Comparison of ENCODE assay signal across 7 cellular contexts in the genomic region with DNA sequence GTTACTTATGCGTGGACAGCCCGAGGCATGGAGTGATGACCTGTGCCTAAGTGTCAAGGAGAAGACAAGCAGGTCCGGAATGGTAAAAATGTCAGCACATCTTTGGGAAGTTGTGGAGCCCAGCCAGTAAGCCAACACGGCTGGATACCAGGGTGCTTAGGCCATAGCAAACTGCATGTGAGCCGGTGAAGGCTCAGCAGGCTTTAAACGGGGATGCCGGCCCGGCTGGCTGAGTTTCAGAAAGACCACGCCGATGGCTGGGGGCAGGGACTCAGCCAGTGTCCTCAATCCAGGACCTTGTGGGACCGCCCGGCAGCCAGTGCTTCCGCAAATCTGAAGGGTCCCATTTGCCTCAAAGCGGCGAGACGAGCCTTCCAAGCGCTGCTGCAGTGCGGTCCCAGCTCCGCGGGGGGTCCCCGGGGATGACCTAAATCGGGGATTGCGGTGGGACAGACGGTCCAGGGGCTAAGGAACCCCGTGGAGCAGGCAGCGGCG. TPM values are rescaled to one million over a fixed set of nuclear protein-coding genes. Genes with fewer than 3 reads are reported as not detected.
DNase-seq lines count a peak whose midpoint lies in the region; ATAC-seq, FAIRE-seq and TF ChIP-seq lines count a peak whose summit lies in the region.

No MANE protein-coding gene starts in this region.

- H3K9me3 ChIP-seq in HUES48 (ENCODE audit: control insufficient read depth, insufficient read depth, low read length) = no peaks in the 10 kb centered on the region
- no peaks in the 10 kb centered on the region for H3K9me3 ChIP-seq in body of pancreas
- H3K9me3 ChIP-seq in kidney (ENCODE audit: control insufficient read depth in 1 of 2, low read length in 2 of 2) = no peaks in the 10 kb centered on the region
- peaks cover 0 to 7% (median 3%) of the 10 kb centered on the region in 5 donors for H3K9me3 ChIP-seq in subcutaneous abdominal adipose tissue (ENCODE audit: control insufficient read depth in 5 of 5, low read length in 5 of 5)

- ATAC-seq in body of pancreas = no peak

- peak in 2 of 4 donors; percentile 18 to 25 for DNase-seq in body of pancreas
- DNase-seq in kidney = no peak
- no peak for DNase-seq in NCI-H526 treated with DMSO at 0.1 percent for 48 hours (lab: John Stamatoyannopoulos, UW)
- DNase-seq in activated CD4-positive, alpha-beta T cell treated with anti-CD3 and anti-CD28 coated beads, Interleukin-2, amount 50 U/mL, for 1 hour = no peak
- no peak for DNase-seq in Ammon's horn (ENCODE audit: low spot score)

- WGBS in body of pancreas, 2 donors = 35 to 41% methylated on average over 14 to 27 of the region's 27 CpGs

- H3K4me3 ChIP-seq in HUES48 (ENCODE audit: low read depth, low read length) (peak overlapping the region; percentile 83), body of pancreas (no peak overlapping the region), kidney (ENCODE audit: low read length in 2 of 2) (peak overlapping the region; percentile 73 to 80), subcutaneous abdominal adipose tissue (ENCODE audit: low read depth in 1 of 5, low read length in 5 of 5) (peak overlapping the region; percentile 63 to 82 (median 71))

- peaks cover 21% of the 10 kb centered on the region for H3K4me1 ChIP-seq in HUES48 (ENCODE audit: control insufficient read depth, insufficient read depth, low read length)
- peaks cover 26% of the 10 kb centered on the region for H3K4me1 ChIP-seq in body of pancreas
- peaks cover 17 to 23% of the 10 kb centered on the region in 2 donors for H3K4me1 ChIP-seq in kidney (ENCODE audit: control insufficient read depth in 1 of 2, insufficient read depth in 1 of 2, low read depth in 1 of 2, low read length in 2 of 2)
- H3K4me1 ChIP-seq in subcutaneous abdominal adipose tissue (ENCODE audit: control insufficient read depth in 5 of 5, insufficient read depth in 5 of 5, low read length in 5 of 5) = peaks cover 2 to 32% (median 29%) of the 10 kb centered on the region in 5 donors

- peak overlapping the region; percentile 40; the same call in 1 of the 2 replicates for H3K9ac ChIP-seq in HUES48 (ENCODE audit: low read depth, low read length)
- H3K9ac ChIP-seq in kidney (ENCODE audit: low read length in 2 of 2) = peak overlapping the region; percentile 65 to 84
- peak overlapping the region; percentile 19 to 83 (median 56) for H3K9ac ChIP-seq in subcutaneous abdominal adipose tissue (ENCODE audit: low read length in 5 of 5)

- intact Hi-C loops in body of pancreas (cut with DNase I) (no loop called here), kidney (cut with DNase I) (no loop called here)

- TF ChIP-seq POLR2A in body of pancreas (IDR thresholded peaks at IDR 0.05) = no peak

- H3K27ac ChIP-seq in HUES48 (ENCODE audit: low read depth, low read length) = no peak overlapping the region
- H3K27ac ChIP-seq in body of pancreas = peak overlapping the region; percentile 57 to 85 (median 82)
- H3K27ac ChIP-seq in kidney (ENCODE audit: low read depth in 2 of 2, low read length in 2 of 2) = peak overlapping the region; percentile 65 to 67
- no peak overlapping the region for H3K27ac ChIP-seq in subcutaneous abdominal adipose tissue (ENCODE audit: low read depth, low read length)

- TF ChIP-seq CTCF in body of pancreas (IDR thresholded peaks at IDR 0.05) (no peak), kidney (IDR thresholded peaks at IDR 0.05; ENCODE audit: borderline replicate concordance, extremely low read depth, insufficient read depth) (no peak)

- FAIRE-seq in kidney (lab: Jason Lieb, UNC) = no peak

- H3K27me3 ChIP-seq in HUES48 (ENCODE audit: control insufficient read depth, insufficient read depth, low read length) (peaks cover 9% of the 10 kb centered on the region), body of pancreas (no peaks in the 10 kb centered on the region), subcutaneous abdominal adipose tissue (ENCODE audit: control insufficient read depth in 5 of 5, insufficient read depth in 4 of 5, low read length in 5 of 5) (no peaks in the 10 kb centered on the region)

- H3K36me3 ChIP-seq in HUES48 (ENCODE audit: control insufficient read depth, insufficient read depth, low read length) (no peaks in the 10 kb centered on the region), body of pancreas (replicated peaks in 1 of 2; ENCODE audit: insufficient read depth in 1 of 2, low read depth in 2 of 2) (no peaks in the 10 kb centered on the region), kidney (ENCODE audit: control insufficient read depth in 1 of 2, insufficient read depth in 2 of 2, low read length in 2 of 2) (no peaks in the 10 kb centered on the region), subcutaneous abdominal adipose tissue (ENCODE audit: control insufficient read depth in 5 of 5, insufficient read depth in 5 of 5, low read length in 5 of 5) (no peaks in the 10 kb centered on the region)

RNA-seq across cellular contexts. Expression of gene AGAP1, which starts 0.9 kb away (rescaled TPM):
- 10 to 100 TPM; 21.3 to 32.6 TPM for total RNA-seq in body of pancreas
- total RNA-seq in kidney = 44.5 TPM
- 8.1 TPM for polyA plus RNA-seq in kidney (ENCODE audit: insufficient read depth, low read depth, low replicate concordance)

Comparison
In these comparisons a context has a peak if more than half of its experiments do, and no peak if none do; other contexts are left out.
1. H3K27ac ChIP-seq: peak in body of pancreas (4 of 4) and kidney (2 of 2); none in HUES48 (single experiment) and subcutaneous abdominal adipose tissue (single experiment).
2. H3K4me3 ChIP-seq: peak in HUES48 (single experiment), kidney (2 of 2) and subcutaneous abdominal adipose tissue (5 of 5); none in body of pancreas (0 of 2).
3. Peak in every context shown above with its lines, with median percentiles within 50 percentile points of each other: H3K9ac ChIP-seq.